ENCODE assay signal across 8 cellular contexts in the genomic region with DNA sequence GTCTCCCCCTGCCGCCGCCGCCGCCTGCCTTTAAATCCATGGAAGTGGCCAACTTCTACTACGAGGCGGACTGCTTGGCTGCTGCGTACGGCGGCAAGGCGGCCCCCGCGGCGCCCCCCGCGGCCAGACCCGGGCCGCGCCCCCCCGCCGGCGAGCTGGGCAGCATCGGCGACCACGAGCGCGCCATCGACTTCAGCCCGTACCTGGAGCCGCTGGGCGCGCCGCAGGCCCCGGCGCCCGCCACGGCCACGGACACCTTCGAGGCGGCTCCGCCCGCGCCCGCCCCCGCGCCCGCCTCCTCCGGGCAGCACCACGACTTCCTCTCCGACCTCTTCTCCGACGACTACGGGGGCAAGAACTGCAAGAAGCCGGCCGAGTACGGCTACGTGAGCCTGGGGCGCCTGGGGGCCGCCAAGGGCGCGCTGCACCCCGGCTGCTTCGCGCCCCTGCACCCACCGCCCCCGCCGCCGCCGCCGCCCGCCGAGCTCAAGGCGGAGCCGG. TPM values are rescaled to one million over a fixed set of nuclear protein-coding genes. Genes with fewer than 3 reads are reported as not detected.
A peak's percentile ranks its signal among the peaks of the same experiment; 100 is the strongest.
DNase-seq lines count a peak whose midpoint lies in the region; ATAC-seq, FAIRE-seq and TF ChIP-seq lines count a peak whose summit lies in the region.

No MANE protein-coding gene starts in this region.

- H4K20me1 ChIP-seq in endothelial cell of umbilical vein (replicated peaks; ENCODE audit: control insufficient read depth, extremely low read depth, insufficient read depth, low read length), result no peaks in the 10 kb centered on the region

- peak overlapping the region; percentile 60 for H2AFZ ChIP-seq in endothelial cell of umbilical vein (ENCODE audit: low read depth, low read length)

- H3K36me3 ChIP-seq in endothelial cell of umbilical vein (ENCODE audit: control insufficient read depth in 2 of 2, extremely low read depth in 1 of 2, insufficient read depth in 2 of 2, low read length in 2 of 2), result no peaks in the 10 kb centered on the region
- H3K36me3 ChIP-seq in naive thymus-derived CD4-positive, alpha-beta T cell (ENCODE audit: control insufficient read depth in 2 of 3, insufficient read depth in 3 of 3, low read length in 3 of 3), result no peaks in the 10 kb centered on the region

- TF ChIP-seq CTCF in Calu3 (IDR thresholded peaks at IDR 0.05; ENCODE audit: unreplicated experiment), result no peak
- TF ChIP-seq CTCF in endothelial cell of umbilical vein (IDR thresholded peaks at IDR 0.05; ENCODE audit: extremely low read depth in 1 of 2, insufficient read depth in 1 of 2, low read depth in 1 of 2, low read length in 2 of 2), result no peak

- no TSS peak for BruUV-seq in Calu3 (replicated peaks; lab: Mats Ljungman, UMichigan)
- no TSS peak for BruUV-seq in endothelial cell of umbilical vein (replicated peaks; lab: Mats Ljungman, UMichigan)

- H3K79me2 ChIP-seq in endothelial cell of umbilical vein (ENCODE audit: control insufficient read depth, insufficient read depth, low read length), result peaks cover 11% of the 10 kb centered on the region

- H3K36me3 Mint-ChIP-seq in Calu3 (ENCODE audit: insufficient read depth, unreplicated experiment), result peaks cover 71% of the 10 kb centered on the region
- H3K36me3 Mint-ChIP-seq in naive thymus-derived CD4-positive, alpha-beta T cell, result peaks cover 0 to 6% (median 0%) of the 10 kb centered on the region in 5 donors

- peak; percentile 79 for DNase-seq in Calu3
- DNase-seq in H54 (ENCODE audit: insufficient read length, low spot score), result no peak
- DNase-seq in NCI-H2196 treated with DMSO at 0.1 percent for 48 hours (lab: John Stamatoyannopoulos, UW; ENCODE audit: unreplicated experiment), result peak; percentile 34
- peak in 2 of 3 experiments; percentile 30 to 41 for DNase-seq in activated CD8-positive, alpha-beta memory T cell treated with anti-CD3 and anti-CD28 coated beads for 48 hours (ENCODE audit: low read depth in 2 of 3, low spot score in 2 of 3)
- peak; percentile 36 for DNase-seq in endothelial cell of umbilical vein (ENCODE audit: low read depth, low spot score)
- DNase-seq in naive thymus-derived CD4-positive, alpha-beta T cell, result peak in 7 of 9 donors; percentile 47 to 71 (median 65)
- DNase-seq in stimulated activated naive CD8-positive, alpha-beta T cell treated with anti-CD3 and anti-CD28 coated beads, Interleukin-15, amount 100 ng/mL, for 72 hours, result peak; percentile 75 to 76
- DNase-seq in amniotic stem cell (lab: John Stamatoyannopoulos, UW), result no peak

- TF ChIP-seq POLR2A in H54 (IDR thresholded peaks at IDR 0.05; ENCODE audit: low read depth, low read length) (peak; percentile 51), endothelial cell of umbilical vein (IDR thresholded peaks at IDR 0.05; ENCODE audit: low read depth, low read length) (peak; percentile 33)

- H3K27me3 Mint-ChIP-seq in Calu3 (ENCODE audit: unreplicated experiment), result no peaks in the 10 kb centered on the region
- peaks cover under 1 to 1% (median 1%) of the 10 kb centered on the region in 5 donors for H3K27me3 Mint-ChIP-seq in naive thymus-derived CD4-positive, alpha-beta T cell
- peaks cover 3% of the 10 kb centered on the region for H3K27me3 Mint-ChIP-seq in stimulated activated naive CD8-positive, alpha-beta T cell treated with anti-CD3 and anti-CD28 coated beads, Interleukin-15, amount 100 ng/mL, for 72 hours

- H3K4me3 Mint-ChIP-seq in Calu3 (ENCODE audit: low read depth, unreplicated experiment), result peak overlapping the region; percentile 93
- H3K4me3 Mint-ChIP-seq in naive thymus-derived CD4-positive, alpha-beta T cell, result peak overlapping the region; percentile 67 to 93 (median 78)
- peak overlapping the region; percentile 76 to 80 for H3K4me3 Mint-ChIP-seq in stimulated activated naive CD8-positive, alpha-beta T cell treated with anti-CD3 and anti-CD28 coated beads, Interleukin-15, amount 100 ng/mL, for 72 hours

- no peak for FAIRE-seq in H54 (lab: Jason Lieb, UNC)
- FAIRE-seq in endothelial cell of umbilical vein (lab: Jason Lieb, UNC), result peak; percentile 65

- intact Hi-C loops in Calu3 (cut with micrococcal nuclease; ENCODE audit: unreplicated experiment), result loop anchor here (5.0 to 10.0 kb wide), 2 partner anchors 56 to 174 kb away; no protein-coding TSS in a partner anchor
- intact Hi-C loops in endothelial cell of umbilical vein (cut with micrococcal nuclease), result loop anchor here (2.0 kb wide), 1 partner anchor 188 kb away; no protein-coding TSS in a partner anchor
- intact Hi-C loops in naive thymus-derived CD4-positive, alpha-beta T cell (cut with micrococcal nuclease), result loop anchor here (1.0 to 5.0 kb wide), 6 partner anchors 148 to 601 kb away; a partner anchor contains a TSS

- H3K4me1 Mint-ChIP-seq in Calu3 (ENCODE audit: low read depth, unreplicated experiment), result peaks cover 45% of the 10 kb centered on the region
- H3K4me1 Mint-ChIP-seq in naive thymus-derived CD4-positive, alpha-beta T cell, result peaks cover 24 to 43% (median 29%) of the 10 kb centered on the region in 7 donors
- peaks cover 51% of the 10 kb centered on the region for H3K4me1 Mint-ChIP-seq in stimulated activated naive CD8-positive, alpha-beta T cell treated with anti-CD3 and anti-CD28 coated beads, Interleukin-15, amount 100 ng/mL, for 72 hours

- ATAC-seq in naive thymus-derived CD4-positive, alpha-beta T cell, result peak; percentile 26
- ATAC-seq in stimulated activated naive CD8-positive, alpha-beta T cell treated with anti-CD3 and anti-CD28 coated beads, Interleukin-15, amount 100 ng/mL, for 72 hours, result peak; percentile 46

- peak overlapping the region; percentile 64 for H3K27ac ChIP-seq in endothelial cell of umbilical vein (ENCODE audit: insufficient read depth, low read depth, low read length)
- peak overlapping the region; percentile 77 for H3K27ac ChIP-seq in naive thymus-derived CD4-positive, alpha-beta T cell (ENCODE audit: low read depth, low read length)

- peak overlapping the region; percentile 54 for H3K4me2 ChIP-seq in endothelial cell of umbilical vein (ENCODE audit: insufficient read depth, low read length)

- H3K4me1 ChIP-seq in endothelial cell of umbilical vein (ENCODE audit: control insufficient read depth, extremely low read depth, insufficient read depth, low read length), result peaks cover 12% of the 10 kb centered on the region
- peaks cover 11 to 21% of the 10 kb centered on the region in 2 donors for H3K4me1 ChIP-seq in naive thymus-derived CD4-positive, alpha-beta T cell (ENCODE audit: control insufficient read depth in 2 of 2, insufficient read depth in 2 of 2, low read length in 2 of 2)

- no peaks in the 10 kb centered on the region for H3K27me3 ChIP-seq in endothelial cell of umbilical vein (ENCODE audit: control insufficient read depth in 2 of 2, insufficient read depth in 2 of 2, low read length in 2 of 2)
- H3K27me3 ChIP-seq in naive thymus-derived CD4-positive, alpha-beta T cell (ENCODE audit: control insufficient read depth in 2 of 2, insufficient read depth in 2 of 2, low read length in 2 of 2), result no peaks in the 10 kb centered on the region

- H3K9me3 ChIP-seq in endothelial cell of umbilical vein (replicated peaks; ENCODE audit: control insufficient read depth, insufficient read depth, low read length), result no peaks in the 10 kb centered on the region
- H3K9me3 ChIP-seq in naive thymus-derived CD4-positive, alpha-beta T cell (ENCODE audit: control insufficient read depth in 2 of 3, low read length in 3 of 3), result no peaks in the 10 kb centered on the region

- POLR2A ChIA-PET in endothelial cell of umbilical vein (lab: Charles Lee), result interaction anchor here (0.6 to 1.2 kb wide), 2 partner anchors 254 to 381 kb away, joined by 3 read pairs; no protein-coding TSS in a partner anchor
- POLR2A ChIA-PET in naive thymus-derived CD4-positive, alpha-beta T cell (lab: Charles Lee), result interaction anchor here (0.6 to 2.4 kb wide), 13 partner anchors 9 to 321 kb away, joined by 3 to 9 read pairs (median 4); a partner anchor contains a TSS

- H3K9ac ChIP-seq in endothelial cell of umbilical vein (replicated peaks; ENCODE audit: extremely low read depth, insufficient read depth, low read length), result peak overlapping the region; percentile 82

- H3K9me1 ChIP-seq in endothelial cell of umbilical vein (replicated peaks; ENCODE audit: control insufficient read depth, extremely low read depth, insufficient read depth, low read length), result no peaks in the 10 kb centered on the region

- CTCF ChIA-PET in Calu3 (lab: Charles Lee), result interaction anchor here (0.6 to 2.0 kb wide), 9 partner anchors 25 to 273 kb away, joined by 3 to 6 read pairs (median 5); no protein-coding TSS in a partner anchor
- CTCF ChIA-PET in endothelial cell of umbilical vein (lab: Charles Lee), result interaction anchor here (0.9 to 5.5 kb wide), 16 partner anchors 12 to 553 kb away, joined by 3 to 52 read pairs (median 4); no protein-coding TSS in a partner anchor
- CTCF ChIA-PET in naive thymus-derived CD4-positive, alpha-beta T cell (lab: Charles Lee), result interaction anchor here (0.7 to 2.4 kb wide), 6 partner anchors 10 to 387 kb away, joined by 3 to 8 read pairs (median 3); no protein-coding TSS in a partner anchor

- dilution Hi-C loops in endothelial cell of umbilical vein (cut with MboI; ENCODE audit: extremely low pct_ligation_motif_present, low sequenced_read_pairs), result no loop called here

- H3K27ac Mint-ChIP-seq in Calu3 (ENCODE audit: unreplicated experiment), result peak overlapping the region; percentile 99
- peak overlapping the region in 4 of 9 donors; percentile 21 to 96 (median 71) for H3K27ac Mint-ChIP-seq in naive thymus-derived CD4-positive, alpha-beta T cell
- H3K27ac Mint-ChIP-seq in stimulated activated naive CD8-positive, alpha-beta T cell treated with anti-CD3 and anti-CD28 coated beads, Interleukin-15, amount 100 ng/mL, for 72 hours, result peak overlapping the region; percentile 91 to 99

- no peaks in the 10 kb centered on the region for H3K9me3 Mint-ChIP-seq in Calu3 (ENCODE audit: low read depth, unreplicated experiment)
- H3K9me3 Mint-ChIP-seq in naive thymus-derived CD4-positive, alpha-beta T cell, result no peaks in the 10 kb centered on the region
- no peaks in the 10 kb centered on the region for H3K9me3 Mint-ChIP-seq in stimulated activated naive CD8-positive, alpha-beta T cell treated with anti-CD3 and anti-CD28 coated beads, Interleukin-15, amount 100 ng/mL, for 72 hours

- H3K4me3 ChIP-seq in endothelial cell of umbilical vein (replicated peaks in 1 of 3; ENCODE audit: insufficient read depth in 1 of 3, low read depth in 1 of 3, low read length in 3 of 3), result peak overlapping the region; percentile 24 to 60 (median 42)
- peak overlapping the region; percentile 79 for H3K4me3 ChIP-seq in naive thymus-derived CD4-positive, alpha-beta T cell (ENCODE audit: low read length)

RNA-seq across cellular contexts. Expression of a gene that starts 0.5 kb away (rescaled TPM):
- total RNA-seq in Calu3 (2022) (137 and 147 TPM in 2 replicates), endothelial cell of umbilical vein (8.9 and 11.4 TPM in 2 replicates)
- 3.7 and 4.6 TPM in 2 replicates for polyA plus RNA-seq in endothelial cell of umbilical vein
- polyA plus RNA-seq in endothelial cell of umbilical vein (2011; cell fraction: cytosol; rRNA removed), result 1.7 and 2.7 TPM in 2 replicates
- polyA plus RNA-seq in endothelial cell of umbilical vein (2011; cell fraction: nucleus; rRNA removed), result 1.9 and 2.2 TPM in 2 replicates
- 3.7 and 6.3 TPM in 2 replicates for polyA plus RNA-seq in endothelial cell of umbilical vein (2012)
- polyA minus RNA-seq in endothelial cell of umbilical vein, result 1.6 TPM in 2 replicates
- 88.3 TPM for polyA minus RNA-seq in endothelial cell of umbilical vein (2011; cell fraction: cytosol; rRNA and poly(A)+ RNA removed)
- polyA minus RNA-seq in endothelial cell of umbilical vein (2011; cell fraction: nucleus; rRNA and poly(A)+ RNA removed), result 1.2 and 6.4 TPM in 2 replicates
- total RNA-seq in naive thymus-derived CD4-positive, alpha-beta T cell, result 100 to 1,000 TPM in 1 of 5 experiments, 10 to 100 TPM in 4; 27.8 to 201 (median 40.9) TPM
- 10 to 100 TPM; 12.8 to 14.4 TPM for polyA plus RNA-seq in naive thymus-derived CD4-positive, alpha-beta T cell

RNA-seq across cellular contexts. Expression of a gene that starts 37.6 kb away (rescaled TPM):
- total RNA-seq in Calu3 (2022) (36.0 and 37.5 TPM in 2 replicates), endothelial cell of umbilical vein (62.7 and 71.9 TPM in 2 replicates)
- polyA plus RNA-seq in endothelial cell of umbilical vein, result 131 and 182 TPM in 2 replicates
- polyA plus RNA-seq in endothelial cell of umbilical vein (2011; cell fraction: cytosol; rRNA removed), result 77.9 and 89.4 TPM in 2 replicates
- polyA plus RNA-seq in endothelial cell of umbilical vein (2011; cell fraction: nucleus; rRNA removed), result 40.6 and 46.8 TPM in 2 replicates
- 72.8 and 86.0 TPM in 2 replicates for polyA plus RNA-seq in endothelial cell of umbilical vein (2012)
- 125 and 128 TPM in 2 replicates for polyA minus RNA-seq in endothelial cell of umbilical vein
- 47.9 TPM for polyA minus RNA-seq in endothelial cell of umbilical vein (2011; cell fraction: cytosol; rRNA and poly(A)+ RNA removed)
- 16.3 and 20.4 TPM in 2 replicates for polyA minus RNA-seq in endothelial cell of umbilical vein (2011; cell fraction: nucleus; rRNA and poly(A)+ RNA removed)
- total RNA-seq in naive thymus-derived CD4-positive, alpha-beta T cell, result 10 to 100 TPM; 16.0 to 27.6 (median 20.8) TPM
- polyA plus RNA-seq in naive thymus-derived CD4-positive, alpha-beta T cell, result 10 to 100 TPM; 18.1 to 29.3 TPM

Comparison
In these comparisons a context has a peak if more than half of its experiments do, and no peak if none do; other contexts are left out.
1. DNase-seq: peak in Calu3 (single experiment), NCI-H2196 treated with DMSO at 0.1 percent for 48 hours (single experiment), activated CD8-positive, alpha-beta memory T cell treated with anti-CD3 and anti-CD28 coated beads for 48 hours (2 of 3), endothelial cell of umbilical vein (single experiment), naive thymus-derived CD4-positive, alpha-beta T cell (7 of 9) and stimulated activated naive CD8-positive, alpha-beta T cell treated with anti-CD3 and anti-CD28 coated beads, Interleukin-15, amount 100 ng/mL, for 72 hours (2 of 2); none in H54 (single experiment) and amniotic stem cell (single experiment).
2. Peak in every context shown above with its lines, with median percentiles within 50 percentile points of each other: H3K4me3 Mint-ChIP-seq.